ENCODE assay signal across 16 cellular contexts in the genomic region with DNA sequence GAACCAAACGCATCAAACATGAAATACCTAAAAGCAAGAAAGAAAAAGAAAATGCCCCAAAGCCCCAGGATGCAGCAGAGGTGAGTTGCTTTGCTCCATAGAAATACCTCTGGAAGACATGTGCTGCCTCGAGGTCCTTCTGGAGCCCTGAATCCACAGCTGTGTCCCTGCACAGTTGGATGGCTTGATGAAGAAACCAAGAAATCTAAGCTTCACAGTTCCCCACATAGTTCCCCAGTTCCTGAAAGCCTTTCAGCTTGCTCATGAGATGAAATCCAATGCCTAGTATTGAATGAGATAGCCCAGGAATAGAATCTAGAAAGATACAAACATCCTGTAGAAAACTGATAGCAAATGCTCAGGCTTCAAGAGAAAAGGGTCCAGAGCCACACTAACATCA.
DNase-seq lines count a peak whose midpoint lies in the region; ATAC-seq and TF ChIP-seq lines count a peak whose summit lies in the region.
"Had no signal": no experiment of that assay in that cellular context is flagged by ENCODE, and none has a peak within 500 bp of the region (broad histone marks: within the 10 kb centered on the region; RNA-seq: fewer than 3 reads in every experiment).

No MANE protein-coding gene starts in this region.

- TF ChIP-seq CTCF in AG04450 (IDR thresholded peaks at IDR 0.05; ENCODE audit: low read depth, low read length), result no peak
- TF ChIP-seq CTCF in Calu3 (IDR thresholded peaks at IDR 0.05; ENCODE audit: unreplicated experiment), result no peak
- no peak for TF ChIP-seq CTCF in psoas muscle (IDR thresholded peaks at IDR 0.05)
- TF ChIP-seq CTCF in hepatocyte (IDR thresholded peaks at IDR 0.05; ENCODE audit: poor library complexity), result no peak

- H3K9me3 Mint-ChIP-seq in Calu3 (ENCODE audit: low read depth, unreplicated experiment), result no peaks in the 10 kb centered on the region
- H3K9me3 Mint-ChIP-seq in activated naive CD8-positive, alpha-beta T cell treated with anti-CD3 and anti-CD28 coated beads, Interleukin-2, amount 50 U/mL, for 24 hours, result no peaks in the 10 kb centered on the region
- H3K9me3 Mint-ChIP-seq in CD8-positive, alpha-beta memory T cell, result no peaks in the 10 kb centered on the region
- H3K9me3 Mint-ChIP-seq: dendritic cell treated with granulocyte-macrophage colony-stimulating factor and Interleukin-4, amounts not matched to agents 40 ng/mL and 50 ng/mL, for 4 days; naive thymus-derived CD4-positive, alpha-beta T cell had no signal

- no peak for ATAC-seq in activated naive CD8-positive, alpha-beta T cell treated with anti-CD3 and anti-CD28 coated beads, Interleukin-2, amount 50 U/mL, for 24 hours
- peak in 1 of 4 donors; percentile 45 for ATAC-seq in psoas muscle
- ATAC-seq: naive thymus-derived CD4-positive, alpha-beta T cell; Right ventricle myocardium inferior had no signal

- H3K36me3 ChIP-seq in psoas muscle (ENCODE audit: insufficient read depth in 1 of 2, low read depth in 1 of 2), result peaks cover under 1 to 56% of the 10 kb centered on the region in 2 donors
- no peaks in the 10 kb centered on the region for H3K36me3 ChIP-seq in hepatocyte (replicated peaks; ENCODE audit: insufficient read depth, low read depth)
- peaks cover 18% of the 10 kb centered on the region for H3K36me3 ChIP-seq in CD8-positive, alpha-beta memory T cell (ENCODE audit: insufficient read depth, low read length)

- no peaks in the 10 kb centered on the region for H3K9me2 ChIP-seq in hepatocyte (replicated peaks; ENCODE audit: insufficient read depth)

- H3K4me1 ChIP-seq in psoas muscle, result peaks cover 41% of the 10 kb centered on the region
- H3K4me1 ChIP-seq in hepatocyte (ENCODE audit: insufficient read depth), result peaks cover 34% of the 10 kb centered on the region
- peaks cover 41% of the 10 kb centered on the region for H3K4me1 ChIP-seq in CD8-positive, alpha-beta memory T cell (ENCODE audit: insufficient read depth, low read length)

- H3K27me3 ChIP-seq in AG04450 (ENCODE audit: control insufficient read depth, insufficient read depth, low read length) (no peaks in the 10 kb centered on the region), psoas muscle (ENCODE audit: insufficient read depth in 3 of 3, low read length in 2 of 3) (no peaks in the 10 kb centered on the region), hepatocyte (no peaks in the 10 kb centered on the region)
- H3K27me3 ChIP-seq in CD8-positive, alpha-beta memory T cell (ENCODE audit: insufficient read depth, low read length, poor library complexity, severe bottlenecking), result no peaks in the 10 kb centered on the region
- H3K27me3 ChIP-seq: BLaER1 treated with 17β-estradiol and CSF1 and Interleukin-3, amounts not matched to agents 10 nM and 100 nM had no signal

- no peak overlapping the region for H3K4me2 ChIP-seq in hepatocyte
- H3K4me2 ChIP-seq: BLaER1 treated with 17β-estradiol and CSF1 and Interleukin-3, amounts not matched to agents 10 nM and 100 nM had no signal

- WGBS in psoas muscle, 3 donors, result 70 to 73% (median 72%) methylated on average over 2 of the region's 2 CpGs
- 97% methylated on average over 2 of the region's 2 CpGs for WGBS in hepatocyte (ENCODE audit: low lambda C conversion rate, missing lambda C conversion rate)

- H4K20me1 ChIP-seq in hepatocyte (ENCODE audit: insufficient read depth, poor library complexity, severe bottlenecking), result no peaks in the 10 kb centered on the region

- intact Hi-C loops in Calu3 (cut with micrococcal nuclease; ENCODE audit: unreplicated experiment), result no loop called here
- intact Hi-C loops in psoas muscle (cut with DNase I), result no loop called here

- DNase-seq in AG04450 (ENCODE audit: low read depth, low spot score) (no peak), Calu3 (no peak), psoas muscle (no peak), hepatocyte (ENCODE audit: low spot score) (no peak), NCI-H226 (no peak)
- no peak for DNase-seq in activated naive CD8-positive, alpha-beta T cell treated with anti-CD3 and anti-CD28 coated beads, Interleukin-2, amount 50 U/mL, for 24 hours
- no peak for DNase-seq in CD8-positive, alpha-beta memory T cell
- DNase-seq: activated T-cell treated with anti-CD3 and anti-CD28 coated beads, Interleukin-2, amount 50 U/mL, for 1 hour; DMS79; naive thymus-derived CD4-positive, alpha-beta T cell; NCI-H1436 treated with DMSO at 0.1 percent for 48 hours; NCI-H345; retina had no signal

- H3K27ac Mint-ChIP-seq in Calu3 (ENCODE audit: unreplicated experiment), result peak overlapping the region; percentile 25
- peak overlapping the region; percentile 84 for H3K27ac Mint-ChIP-seq in activated naive CD8-positive, alpha-beta T cell treated with anti-CD3 and anti-CD28 coated beads, Interleukin-2, amount 50 U/mL, for 24 hours
- H3K27ac Mint-ChIP-seq in CD8-positive, alpha-beta memory T cell, result peak overlapping the region in 2 of 8 donors; percentile 43 to 74
- H3K27ac Mint-ChIP-seq: dendritic cell treated with granulocyte-macrophage colony-stimulating factor and Interleukin-4, amounts not matched to agents 40 ng/mL and 50 ng/mL, for 4 days had no signal

- H3K27me3 Mint-ChIP-seq in Calu3 (ENCODE audit: unreplicated experiment), result no peaks in the 10 kb centered on the region
- no peaks in the 10 kb centered on the region for H3K27me3 Mint-ChIP-seq in activated naive CD8-positive, alpha-beta T cell treated with anti-CD3 and anti-CD28 coated beads, Interleukin-2, amount 50 U/mL, for 24 hours
- no peaks in the 10 kb centered on the region for H3K27me3 Mint-ChIP-seq in CD8-positive, alpha-beta memory T cell
- H3K27me3 Mint-ChIP-seq: dendritic cell treated with granulocyte-macrophage colony-stimulating factor and Interleukin-4, amounts not matched to agents 40 ng/mL and 50 ng/mL, for 4 days; naive thymus-derived CD4-positive, alpha-beta T cell had no signal

- POLR2A ChIA-PET in AG04450 (lab: Yijun Ruan, JAX), result interaction anchor here (0.5 to 1.2 kb wide), 3 partner anchors 19 to 1740 kb away, joined by 3 to 5 read pairs (median 3); no protein-coding TSS in a partner anchor
- POLR2A ChIA-PET in CD8-positive, alpha-beta memory T cell (lab: Charles Lee), result no interaction called here

- H3K36me3 Mint-ChIP-seq in Calu3 (ENCODE audit: insufficient read depth, unreplicated experiment), result peaks cover 23% of the 10 kb centered on the region
- H3K36me3 Mint-ChIP-seq in activated naive CD8-positive, alpha-beta T cell treated with anti-CD3 and anti-CD28 coated beads, Interleukin-2, amount 50 U/mL, for 24 hours (ENCODE audit: low read depth), result peaks cover 50% of the 10 kb centered on the region
- peaks cover 15 to 59% (median 32%) of the 10 kb centered on the region in 3 donors for H3K36me3 Mint-ChIP-seq in CD8-positive, alpha-beta memory T cell

- H3K9me3 ChIP-seq in AG04450 (ENCODE audit: control insufficient read depth, insufficient read depth, low read length) (no peaks in the 10 kb centered on the region), psoas muscle (no peaks in the 10 kb centered on the region), hepatocyte (ENCODE audit: low read depth) (no peaks in the 10 kb centered on the region)
- H3K9me3 ChIP-seq in CD8-positive, alpha-beta memory T cell (ENCODE audit: low read length), result no peaks in the 10 kb centered on the region

- no peak overlapping the region for H2AFZ ChIP-seq in hepatocyte

- H3K4me3 Mint-ChIP-seq in Calu3 (ENCODE audit: low read depth, unreplicated experiment), result no peak overlapping the region
- H3K4me3 Mint-ChIP-seq in activated naive CD8-positive, alpha-beta T cell treated with anti-CD3 and anti-CD28 coated beads, Interleukin-2, amount 50 U/mL, for 24 hours, result no peak overlapping the region
- H3K4me3 Mint-ChIP-seq in CD8-positive, alpha-beta memory T cell, result no peak overlapping the region
- H3K4me3 Mint-ChIP-seq: dendritic cell treated with granulocyte-macrophage colony-stimulating factor and Interleukin-4, amounts not matched to agents 40 ng/mL and 50 ng/mL, for 4 days; naive thymus-derived CD4-positive, alpha-beta T cell had no signal

- CTCF ChIA-PET in AG04450 (lab: Charles Lee) (no interaction called here), Calu3 (lab: Charles Lee) (no interaction called here)
- CTCF ChIA-PET in CD8-positive, alpha-beta memory T cell (lab: Charles Lee), result no interaction called here

- H3K79me2 ChIP-seq in hepatocyte, result peaks cover 33% of the 10 kb centered on the region

- no peak overlapping the region for H3K4me3 ChIP-seq in AG04450 (ENCODE audit: low read depth, low read length)
- H3K4me3 ChIP-seq in psoas muscle, result no peak overlapping the region
- H3K4me3 ChIP-seq in hepatocyte, result no peak overlapping the region
- H3K4me3 ChIP-seq in CD8-positive, alpha-beta memory T cell (ENCODE audit: low read length), result no peak overlapping the region
- H3K4me3 ChIP-seq: BLaER1 treated with 17β-estradiol and CSF1 and Interleukin-3, amounts not matched to agents 10 nM and 100 nM had no signal

- H3K27ac ChIP-seq in AG04450 (ENCODE audit: low read depth, low read length) (peak overlapping the region; percentile 48), psoas muscle (peak overlapping the region; percentile 21), hepatocyte (no peak overlapping the region)
- no peak overlapping the region for H3K27ac ChIP-seq in CD8-positive, alpha-beta memory T cell (ENCODE audit: low read depth, low read length)

- no TSS peak for BruUV-seq in Calu3 (replicated peaks; lab: Mats Ljungman, UMichigan)

- H3K4me1 Mint-ChIP-seq in Calu3 (ENCODE audit: low read depth, unreplicated experiment), result peaks cover 56% of the 10 kb centered on the region
- peaks cover 60% of the 10 kb centered on the region for H3K4me1 Mint-ChIP-seq in activated naive CD8-positive, alpha-beta T cell treated with anti-CD3 and anti-CD28 coated beads, Interleukin-2, amount 50 U/mL, for 24 hours
- peaks cover 54 to 72% (median 63%) of the 10 kb centered on the region in 3 donors for H3K4me1 Mint-ChIP-seq in CD8-positive, alpha-beta memory T cell

Comparison
In these comparisons a context has a peak if more than half of its experiments do, and no peak if none do; other contexts are left out.
1. H3K27ac ChIP-seq: peak in AG04450 (single experiment) and psoas muscle (single experiment); none in hepatocyte (single experiment) and CD8-positive, alpha-beta memory T cell (single experiment).